ENCODE assay signal across 12 cellular contexts in the genomic region with DNA sequence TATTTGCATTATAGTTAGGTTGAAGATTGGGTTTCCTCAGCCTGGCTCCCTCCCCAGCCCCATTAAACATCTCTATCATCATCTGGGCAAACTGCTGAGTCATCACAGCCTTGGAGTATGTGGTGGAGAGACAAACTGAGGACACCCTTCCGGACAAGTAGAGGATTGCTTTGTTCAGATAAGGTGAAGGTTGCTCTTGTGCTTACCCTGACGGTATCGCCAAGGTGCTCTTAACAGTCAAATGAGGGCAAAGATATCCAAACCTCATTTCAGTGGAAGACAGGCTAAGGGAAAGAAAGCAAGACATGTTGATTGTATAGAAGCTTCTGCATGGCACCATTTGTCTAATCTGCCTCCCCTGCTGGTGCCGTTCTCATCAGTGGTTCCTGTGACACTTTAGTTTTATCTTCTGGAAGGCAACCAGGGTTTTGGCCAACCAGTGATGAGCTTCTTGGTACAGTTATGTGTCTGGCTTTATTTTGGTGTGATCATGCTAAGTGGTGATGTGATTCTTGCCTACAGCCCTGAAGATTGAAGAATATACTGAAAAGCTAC. TPM values are rescaled to one million over a fixed set of nuclear protein-coding genes. Genes with fewer than 3 reads are reported as not detected.
A peak's percentile ranks its signal among the peaks of the same experiment; 100 is the strongest.
DNase-seq lines count a peak whose midpoint lies in the region; ATAC-seq and TF ChIP-seq lines count a peak whose summit lies in the region.
"Had no signal": no experiment of that assay in that cellular context is flagged by ENCODE, and none has a peak within 500 bp of the region (broad histone marks: within the 10 kb centered on the region; RNA-seq: fewer than 3 reads in every experiment).

No MANE protein-coding gene starts in this region.

- TF ChIP-seq CTCF in endodermal cell (conservative IDR thresholded peaks at IDR 0.05), result no peak
- TF ChIP-seq CTCF in smooth muscle cell (IDR thresholded peaks at IDR 0.05; ENCODE audit: borderline replicate concordance, insufficient read depth, poor library complexity, severe bottlenecking), result no peak
- TF ChIP-seq CTCF in esophagus muscularis mucosa (IDR thresholded peaks at IDR 0.05), result no peak

- CTCF ChIA-PET in activated CD8-positive, alpha-beta memory T cell treated with anti-CD3 and anti-CD28 coated beads, Interleukin-2, amount 10 ng/mL, durations not matched to agents 7 days and 5 days (lab: Charles Lee), result interaction anchor here (1.0 to 4.2 kb wide), 9 partner anchors 13 to 118 kb away, joined by 3 to 23 read pairs (median 4); no protein-coding TSS in a partner anchor

- H3K9ac ChIP-seq in endodermal cell (ENCODE audit: extremely low read depth, low read length, poor library complexity, severe bottlenecking) (no peak overlapping the region), smooth muscle cell (ENCODE audit: low read depth) (peak overlapping the region; percentile 31)

- peaks cover 63% of the 10 kb centered on the region for H3K79me2 ChIP-seq in smooth muscle cell (ENCODE audit: low read depth)

- peaks cover 24% of the 10 kb centered on the region for H4K20me1 ChIP-seq in smooth muscle cell (ENCODE audit: low read depth)

- peaks cover 34% of the 10 kb centered on the region for H3F3A ChIP-seq in smooth muscle cell (ENCODE audit: low read depth)

- no peaks in the 10 kb centered on the region for H3K9me3 ChIP-seq in endodermal cell (ENCODE audit: control insufficient read depth, low read length)
- H3K9me3 ChIP-seq in smooth muscle cell (replicated peaks; ENCODE audit: low read depth), result no peaks in the 10 kb centered on the region
- H3K9me3 ChIP-seq in esophagus muscularis mucosa, result no peaks in the 10 kb centered on the region
- H3K9me3 ChIP-seq: ascending aorta had no signal

- no peak overlapping the region for H2AFZ ChIP-seq in smooth muscle cell (ENCODE audit: low read depth)

- peak overlapping the region; percentile 61 for H3K27ac Mint-ChIP-seq in activated CD8-positive, alpha-beta memory T cell treated with anti-CD3 and anti-CD28 coated beads, Interleukin-2, amount 10 ng/mL, durations not matched to agents 7 days and 5 days
- peak overlapping the region; percentile 47 for H3K27ac Mint-ChIP-seq in T-helper 1 cell treated with Interleukin-12 subunit alpha and Interleukin-12 subunit beta and Interleukin-4 antibody, amounts not matched to agents 30 μg/mL and 1 μg/mL, for 36 hours
- peak overlapping the region; percentile 74 for H3K27ac Mint-ChIP-seq in endodermal cell
- H3K27ac Mint-ChIP-seq: memory B cell had no signal

- intact Hi-C loops in esophagus muscularis mucosa (cut with DNase I), result no loop called here

- no peak for ATAC-seq in activated CD8-positive, alpha-beta memory T cell treated with anti-CD3 and anti-CD28 coated beads, Interleukin-2, amount 10 ng/mL, durations not matched to agents 7 days and 5 days

- WGBS in endodermal cell (ENCODE audit: insufficient coverage in 1 of 2, insufficient read length in 1 of 2), 2 experiments, result 81 to 92% methylated on average over 2 to 4 of the region's 4 CpGs
- 30% methylated on average over 4 of the region's 4 CpGs for WGBS in smooth muscle cell (ENCODE audit: low lambda C conversion rate)
- 86% methylated on average over 4 of the region's 4 CpGs for WGBS in esophagus muscularis mucosa

- H3K27me3 ChIP-seq in endodermal cell (ENCODE audit: control insufficient read depth, insufficient read depth, low read length, poor library complexity, severe bottlenecking) (no peaks in the 10 kb centered on the region), smooth muscle cell (ENCODE audit: low read depth) (no peaks in the 10 kb centered on the region), esophagus muscularis mucosa (no peaks in the 10 kb centered on the region)
- H3K27me3 ChIP-seq: ascending aorta had no signal

- peaks cover 91% of the 10 kb centered on the region for H3K4me1 Mint-ChIP-seq in activated CD8-positive, alpha-beta memory T cell treated with anti-CD3 and anti-CD28 coated beads, Interleukin-2, amount 10 ng/mL, durations not matched to agents 7 days and 5 days
- peaks cover 73% of the 10 kb centered on the region for H3K4me1 Mint-ChIP-seq in T-helper 1 cell treated with Interleukin-12 subunit alpha and Interleukin-12 subunit beta and Interleukin-4 antibody, amounts not matched to agents 30 μg/mL and 1 μg/mL, for 36 hours (ENCODE audit: low read depth)
- peaks cover 89% of the 10 kb centered on the region for H3K4me1 Mint-ChIP-seq in endodermal cell

- H3K9me3 Mint-ChIP-seq in activated CD8-positive, alpha-beta memory T cell treated with anti-CD3 and anti-CD28 coated beads, Interleukin-2, amount 10 ng/mL, durations not matched to agents 7 days and 5 days (ENCODE audit: low read depth), result no peaks in the 10 kb centered on the region
- H3K9me3 Mint-ChIP-seq in T-helper 1 cell treated with Interleukin-12 subunit alpha and Interleukin-12 subunit beta and Interleukin-4 antibody, amounts not matched to agents 30 μg/mL and 1 μg/mL, for 36 hours, result peaks cover 3% of the 10 kb centered on the region
- H3K9me3 Mint-ChIP-seq in endodermal cell, result no peaks in the 10 kb centered on the region
- H3K9me3 Mint-ChIP-seq: memory B cell had no signal

- H3K36me3 ChIP-seq in endodermal cell (ENCODE audit: control insufficient read depth, insufficient read depth, low read length) (peaks cover under 1% of the 10 kb centered on the region), smooth muscle cell (ENCODE audit: low read depth) (no peaks in the 10 kb centered on the region), esophagus muscularis mucosa (peaks cover 0 to 6% (median 0%) of the 10 kb centered on the region in 4 donors)
- H3K36me3 ChIP-seq: ascending aorta had no signal

- H3K4me1 ChIP-seq in endodermal cell (ENCODE audit: control insufficient read depth, insufficient read depth, low read length) (peaks cover 37% of the 10 kb centered on the region), smooth muscle cell (ENCODE audit: low read depth) (peaks cover 41% of the 10 kb centered on the region), esophagus muscularis mucosa (peaks cover 17 to 41% (median 36%) of the 10 kb centered on the region in 4 donors)
- H3K4me1 ChIP-seq: ascending aorta had no signal

- no peak overlapping the region for H3K4me3 Mint-ChIP-seq in activated CD8-positive, alpha-beta memory T cell treated with anti-CD3 and anti-CD28 coated beads, Interleukin-2, amount 10 ng/mL, durations not matched to agents 7 days and 5 days
- no peak overlapping the region for H3K4me3 Mint-ChIP-seq in T-helper 1 cell treated with Interleukin-12 subunit alpha and Interleukin-12 subunit beta and Interleukin-4 antibody, amounts not matched to agents 30 μg/mL and 1 μg/mL, for 36 hours
- H3K4me3 Mint-ChIP-seq in endodermal cell, result no peak overlapping the region
- H3K4me3 Mint-ChIP-seq: memory B cell had no signal

- no peak for TF ChIP-seq EP300 in esophagus muscularis mucosa (IDR thresholded peaks at IDR 0.05)

- no peaks in the 10 kb centered on the region for H3K27me3 Mint-ChIP-seq in activated CD8-positive, alpha-beta memory T cell treated with anti-CD3 and anti-CD28 coated beads, Interleukin-2, amount 10 ng/mL, durations not matched to agents 7 days and 5 days
- H3K27me3 Mint-ChIP-seq in T-helper 1 cell treated with Interleukin-12 subunit alpha and Interleukin-12 subunit beta and Interleukin-4 antibody, amounts not matched to agents 30 μg/mL and 1 μg/mL, for 36 hours (ENCODE audit: low read depth), result no peaks in the 10 kb centered on the region
- no peaks in the 10 kb centered on the region for H3K27me3 Mint-ChIP-seq in endodermal cell (ENCODE audit: insufficient read depth)
- H3K27me3 Mint-ChIP-seq: memory B cell had no signal

- H3K27ac ChIP-seq in endodermal cell (ENCODE audit: low read depth, low read length), result no peak overlapping the region
- peak overlapping the region; percentile 98 for H3K27ac ChIP-seq in smooth muscle cell (ENCODE audit: low read depth)
- no peak overlapping the region for H3K27ac ChIP-seq in esophagus muscularis mucosa (replicated peaks in 1 of 4)
- H3K27ac ChIP-seq: ascending aorta had no signal

- no peak for TF ChIP-seq POLR2A in esophagus muscularis mucosa (IDR thresholded peaks at IDR 0.05; ENCODE audit: low read depth)

- H3K36me3 Mint-ChIP-seq in activated CD8-positive, alpha-beta memory T cell treated with anti-CD3 and anti-CD28 coated beads, Interleukin-2, amount 10 ng/mL, durations not matched to agents 7 days and 5 days, result peaks cover 16% of the 10 kb centered on the region
- peaks cover 10% of the 10 kb centered on the region for H3K36me3 Mint-ChIP-seq in T-helper 1 cell treated with Interleukin-12 subunit alpha and Interleukin-12 subunit beta and Interleukin-4 antibody, amounts not matched to agents 30 μg/mL and 1 μg/mL, for 36 hours (ENCODE audit: low read depth)
- no peaks in the 10 kb centered on the region for H3K36me3 Mint-ChIP-seq in endodermal cell (ENCODE audit: low read depth)

- no peak for DNase-seq in activated CD8-positive, alpha-beta memory T cell treated with anti-CD3 and anti-CD28 coated beads, Interleukin-2, amount 10 ng/mL, durations not matched to agents 7 days and 5 days
- no peak for DNase-seq in activated CD8-positive, alpha-beta memory T cell treated with anti-CD3 and anti-CD28 coated beads, Interleukin-2, amount 50 U/mL, for 4 hours
- DNase-seq in endodermal cell (peak; percentile 56), smooth muscle cell (lab: John Stamatoyannopoulos, UW; ENCODE audit: unreplicated experiment) (no peak), activated gamma-delta T cell treated with Interleukin-2 at 50 U/mL for 16 hours (no peak), NCI-H345 (lab: John Stamatoyannopoulos, UW) (no peak), esophagus muscularis mucosa (ENCODE audit: extremely low spot score) (no peak)
- DNase-seq: activated CD4-positive, alpha-beta T cell treated with anti-CD3 and anti-CD28 coated beads for 48 hours; NCI-H1930 had no signal

- no peak overlapping the region for H3K4me3 ChIP-seq in endodermal cell (ENCODE audit: low read length)
- H3K4me3 ChIP-seq in smooth muscle cell, result no peak overlapping the region
- H3K4me3 ChIP-seq in esophagus muscularis mucosa, result no peak overlapping the region
- H3K4me3 ChIP-seq: ascending aorta had no signal

- peak overlapping the region; percentile 60 for H3K4me2 ChIP-seq in smooth muscle cell

RNA-seq across cellular contexts. Expression of gene LGALS9, which starts 56.9 kb away (rescaled TPM):
- total RNA-seq in activated CD8-positive, alpha-beta memory T cell treated with anti-CD3 and anti-CD28 coated beads, Interleukin-2, amount 10 ng/mL, durations not matched to agents 7 days and 5 days, result 100 to 1,000 TPM; 150 to 305 TPM
- total RNA-seq in endodermal cell (1 to 10 TPM; 1.6 to 2.9 TPM), smooth muscle cell (5.8 and 20.6 TPM in 2 replicates), esophagus muscularis mucosa (10 to 100 TPM; 17.0 to 31.8 (median 24.4) TPM)
- polyA plus RNA-seq in endodermal cell (2013, experiment 1 of 2), result 2.1 TPM
- polyA plus RNA-seq in endodermal cell (2013, experiment 2 of 2), result 2.1 TPM
- polyA plus RNA-seq in smooth muscle cell, result 9.7 and 21.7 TPM in 2 replicates
